In genomic region chr12:93572712-93573551, GRCh38 we compare ENCODE assay signal across 8 cellular contexts. TPM values are rescaled to one million over a fixed set of nuclear protein-coding genes. Genes with fewer than 3 reads are reported as not detected.
DNase-seq lines count a peak whose midpoint lies in the region; ATAC-seq and TF ChIP-seq lines count a peak whose summit lies in the region.

No MANE protein-coding gene starts in this region.

- TF ChIP-seq CTCF in lower lobe of right lung (IDR thresholded peaks at IDR 0.05) (no peak), stomach (IDR thresholded peaks at IDR 0.05) (no peak)

- peaks cover 17% of the 10 kb centered on the region for H3K36me3 ChIP-seq in lower lobe of right lung
- H3K36me3 ChIP-seq in stomach = peaks cover 6 to 23% (median 19%) of the 10 kb centered on the region in 4 donors

- no peak for TF ChIP-seq POLR2A in stomach (IDR thresholded peaks at IDR 0.05)

- H3K27me3 ChIP-seq in lower lobe of right lung (ENCODE audit: low read depth) (no peaks in the 10 kb centered on the region), stomach (peaks cover 0 to 24% (median 0%) of the 10 kb centered on the region in 3 donors)

- WGBS in stomach, 5 donors = 7 to 15% (median 11%) methylated on average over 57 to 75 of the region's 75 CpGs

- TF ChIP-seq EP300 in stomach (IDR thresholded peaks at IDR 0.05) = no peak

- H3K4me3 ChIP-seq in lower lobe of right lung = peak overlapping the region; percentile 96
- H3K4me3 ChIP-seq in stomach = peak overlapping the region; percentile 62 to 84 (median 72)

- peak; percentile 77 for DNase-seq in ELF-1 (ENCODE audit: low read depth, low spot score)
- peak; percentile 55 for DNase-seq in SK-N-DZ (ENCODE audit: low spot score)
- DNase-seq in dermis blood vessel endothelial cell = peak; percentile 62
- DNase-seq in lower lobe of right lung = peak; percentile 51
- no peak for DNase-seq in stomach
- no peak for DNase-seq in middle frontal gyrus (ENCODE audit: extremely low spot score, low spot score)

- H3K4me1 ChIP-seq in lower lobe of right lung (peaks cover 9% of the 10 kb centered on the region), stomach (peaks cover 10 to 58% (median 43%) of the 10 kb centered on the region in 4 donors)

- H3K27ac ChIP-seq in lower lobe of right lung (peak overlapping the region; percentile 94), stomach (peak overlapping the region; percentile 89 to 98 (median 97))

- ATAC-seq in lower lobe of right lung = no peak
- no peak for ATAC-seq in HG03025 (IDR thresholded peaks at IDR 0.05; ENCODE audit: low FRiP score, unreplicated experiment)
- no peak for ATAC-seq in GM18858 (IDR thresholded peaks at IDR 0.05; ENCODE audit: unreplicated experiment)

- no peaks in the 10 kb centered on the region for H3K9me3 ChIP-seq in lower lobe of right lung
- no peaks in the 10 kb centered on the region for H3K9me3 ChIP-seq in stomach

- intact Hi-C loops in lower lobe of right lung (cut with DNase I) = no loop called here
- intact Hi-C loops in stomach (cut with DNase I; ENCODE audit: low total_unique reads) = loop anchor here (5.0 kb wide), 1 partner anchor 169 kb away; no protein-coding TSS in a partner anchor

RNA-seq across cellular contexts. Expression of gene SOCS2, which starts 0.5 kb away (rescaled TPM):
- 34.9 and 55.9 TPM in 2 replicates for polyA plus RNA-seq in SK-N-DZ (2014; cell fraction: cytosol; rRNA removed)
- 70.1 and 81.4 TPM in 2 replicates for polyA plus RNA-seq in SK-N-DZ (2014; cell fraction: nucleus; rRNA removed)
- total RNA-seq in dermis blood vessel endothelial cell = 83.3 and 93.6 TPM in 2 replicates
- total RNA-seq in lower lobe of right lung = 20.0 TPM
- total RNA-seq in stomach = 100 to 1,000 TPM in 1 of 5 donors, 10 to 100 TPM in 4; 42.0 to 111 (median 71.3) TPM
- 10 to 100 TPM; 13.5 to 55.8 (median 25.5) TPM for polyA plus RNA-seq in stomach

Comparison
In these comparisons a context has a peak if more than half of its experiments do, and no peak if none do; other contexts are left out.
1. DNase-seq: peak in ELF-1 (single experiment), SK-N-DZ (single experiment), dermis blood vessel endothelial cell (single experiment) and lower lobe of right lung (single experiment); none in stomach (single experiment) and middle frontal gyrus (single experiment).